8 cellular contexts compared by ENCODE assay signal in the genomic region with DNA sequence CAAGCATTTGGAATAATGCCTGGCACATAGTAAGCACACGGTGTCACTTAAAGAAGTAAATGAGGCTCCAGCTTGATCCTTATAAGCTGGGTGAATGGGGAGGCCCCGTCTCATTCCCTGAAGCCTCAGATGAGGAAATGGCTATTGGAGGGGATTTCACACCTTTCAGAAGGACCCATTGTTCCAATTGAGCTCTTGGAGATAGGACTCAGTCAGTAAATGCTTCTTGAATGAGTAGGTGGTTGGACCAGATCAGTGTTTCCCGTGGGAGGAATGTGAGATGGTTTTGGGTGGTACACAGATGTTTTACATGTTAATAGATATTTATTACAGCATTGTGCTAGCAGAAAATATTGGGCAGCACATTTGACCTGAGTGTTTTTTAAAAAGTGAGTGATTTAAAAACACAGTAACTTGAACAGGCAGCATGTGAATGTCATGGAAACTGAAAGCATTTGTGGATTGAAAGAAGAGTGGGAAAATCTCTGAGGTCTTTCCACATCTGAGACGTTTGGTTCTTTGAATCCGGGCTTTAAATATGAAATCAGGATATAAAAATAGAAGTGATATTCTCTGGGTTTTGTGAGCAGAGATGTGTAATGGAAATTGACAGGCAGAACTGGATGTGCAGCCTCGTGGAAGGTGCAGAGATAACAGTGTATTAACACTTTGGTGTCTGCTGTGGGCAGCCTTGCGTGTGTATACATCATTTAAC. TPM values are rescaled to one million over a fixed set of nuclear protein-coding genes. Genes with fewer than 3 reads are reported as not detected.
DNase-seq lines count a peak whose midpoint lies in the region; ATAC-seq, FAIRE-seq and TF ChIP-seq lines count a peak whose summit lies in the region.

No MANE protein-coding gene starts in this region.

- ATAC-seq in WTC11 = no peak
- no peak for ATAC-seq in sciatic nerve

- POLR2A ChIA-PET in activated CD4-positive, alpha-beta memory T cell treated with anti-CD3 and anti-CD28 coated beads for 36 hours (lab: Charles Lee) = interaction anchor here (0.8 to 1.3 kb wide), 2 partner anchors 15 to 32 kb away, joined by 3 read pairs; no protein-coding TSS in a partner anchor
- POLR2A ChIA-PET in WTC11 (lab: Charles Lee) = no interaction called here

- peak overlapping the region; percentile 54 for H3K4me3 Mint-ChIP-seq in activated CD4-positive, alpha-beta memory T cell treated with anti-CD3 and anti-CD28 coated beads for 36 hours
- H3K4me3 Mint-ChIP-seq in WTC11 = no peak overlapping the region

- H3K4me3 ChIP-seq in fibroblast of the aortic adventitia (ENCODE audit: low read depth, low read length) (no peak overlapping the region), skeletal muscle satellite cell (ENCODE audit: low read length) (no peak overlapping the region)

- H3K27ac Mint-ChIP-seq in activated CD4-positive, alpha-beta memory T cell treated with anti-CD3 and anti-CD28 coated beads for 36 hours = peak overlapping the region; percentile 74
- no peak overlapping the region for H3K27ac Mint-ChIP-seq in WTC11

- H3K9ac ChIP-seq in skeletal muscle satellite cell (ENCODE audit: low read depth, low read length) = peak overlapping the region; percentile 21

- H3K4me1 Mint-ChIP-seq in activated CD4-positive, alpha-beta memory T cell treated with anti-CD3 and anti-CD28 coated beads for 36 hours (ENCODE audit: low read depth) = peaks cover 47% of the 10 kb centered on the region
- H3K4me1 Mint-ChIP-seq in WTC11 = peaks cover 15% of the 10 kb centered on the region

- no peaks in the 10 kb centered on the region for H3K27me3 Mint-ChIP-seq in activated CD4-positive, alpha-beta memory T cell treated with anti-CD3 and anti-CD28 coated beads for 36 hours
- H3K27me3 Mint-ChIP-seq in WTC11 (ENCODE audit: low read depth) = no peaks in the 10 kb centered on the region

- peak; percentile 65 for FAIRE-seq in GM19239 (lab: Jason Lieb, UNC)

- no peaks in the 10 kb centered on the region for H3K9me3 ChIP-seq in skeletal muscle satellite cell (replicated peaks; ENCODE audit: low read length)

- CTCF ChIA-PET in activated CD4-positive, alpha-beta memory T cell treated with anti-CD3 and anti-CD28 coated beads for 36 hours (lab: Charles Lee) = interaction anchor here (0.6 to 1.9 kb wide), 6 partner anchors 16 to 181 kb away, joined by 3 to 9 read pairs (median 4); no protein-coding TSS in a partner anchor
- CTCF ChIA-PET in WTC11 (lab: Charles Lee) = interaction anchor here (1.5 kb wide), 1 partner anchor 35 kb away, joined by 3 read pairs; no protein-coding TSS in a partner anchor

- H3K36me3 Mint-ChIP-seq in activated CD4-positive, alpha-beta memory T cell treated with anti-CD3 and anti-CD28 coated beads for 36 hours = no peaks in the 10 kb centered on the region
- H3K36me3 Mint-ChIP-seq in WTC11 = no peaks in the 10 kb centered on the region

- TF ChIP-seq CTCF in fibroblast of the aortic adventitia (IDR thresholded peaks at IDR 0.05; ENCODE audit: insufficient read depth, low read length) (no peak), WTC11 (IDR thresholded peaks at IDR 0.05) (no peak)

- intact Hi-C loops in activated CD4-positive, alpha-beta memory T cell treated with anti-CD3 and anti-CD28 coated beads for 36 hours (cut with micrococcal nuclease) = no loop called here
- intact Hi-C loops in sciatic nerve (cut with DNase I) = no loop called here

- H3K36me3 ChIP-seq in skeletal muscle satellite cell (ENCODE audit: insufficient read depth, low read length) = no peaks in the 10 kb centered on the region

- no peaks in the 10 kb centered on the region for H3K9me3 Mint-ChIP-seq in activated CD4-positive, alpha-beta memory T cell treated with anti-CD3 and anti-CD28 coated beads for 36 hours
- H3K9me3 Mint-ChIP-seq in WTC11 = no peaks in the 10 kb centered on the region

- H3K4me1 ChIP-seq in skeletal muscle satellite cell (ENCODE audit: control insufficient read depth, insufficient read depth, low read length) = peaks cover 45% of the 10 kb centered on the region

- peak overlapping the region; percentile 47 for H3K4me2 ChIP-seq in skeletal muscle satellite cell (ENCODE audit: low read length)

- H3K27me3 ChIP-seq in skeletal muscle satellite cell (ENCODE audit: control insufficient read depth, insufficient read depth, low read length) = no peaks in the 10 kb centered on the region

- DNase-seq in GM19239 (ENCODE audit: insufficient read length, low spot score) (no peak), fibroblast of the aortic adventitia (ENCODE audit: low read depth) (peak; percentile 83), WTC11 (ENCODE audit: low spot score) (no peak), NCI-H774 (lab: John Stamatoyannopoulos, UW) (no peak), occipital lobe (lab: John Stamatoyannopoulos, UW) (no peak), sciatic nerve (ENCODE audit: low spot score) (no peak)
- no peak for DNase-seq in activated CD4-positive, alpha-beta memory T cell treated with anti-CD3 and anti-CD28 coated beads for 36 hours

TF ChIP-seq in WTC11, 78 proteins besides CTCF, POLR2A, EP300 and RAD21:
- TF ChIP-seq CREM (CRISPR knock-in tag; IDR thresholded peaks at IDR 0.05) (no peak), SMAD4 (CRISPR knock-in tag; IDR thresholded peaks at IDR 0.05) (no peak), FOXP1 (CRISPR knock-in tag; IDR thresholded peaks at IDR 0.05; ENCODE audit: borderline replicate concordance) (no peak), MXD4 (CRISPR knock-in tag; IDR thresholded peaks at IDR 0.05; ENCODE audit: borderline replicate concordance) (no peak), ZNF396 (CRISPR knock-in tag; IDR thresholded peaks at IDR 0.05; ENCODE audit: borderline replicate concordance) (no peak), EMX1 (CRISPR knock-in tag; IDR thresholded peaks at IDR 0.05) (no peak), ZNF671 (CRISPR knock-in tag; IDR thresholded peaks at IDR 0.05) (no peak), NR3C1 (CRISPR knock-in tag; conservative IDR thresholded peaks at IDR 0.05; ENCODE audit: low read depth) (no peak)
- TF ChIP-seq, protein P1, sequence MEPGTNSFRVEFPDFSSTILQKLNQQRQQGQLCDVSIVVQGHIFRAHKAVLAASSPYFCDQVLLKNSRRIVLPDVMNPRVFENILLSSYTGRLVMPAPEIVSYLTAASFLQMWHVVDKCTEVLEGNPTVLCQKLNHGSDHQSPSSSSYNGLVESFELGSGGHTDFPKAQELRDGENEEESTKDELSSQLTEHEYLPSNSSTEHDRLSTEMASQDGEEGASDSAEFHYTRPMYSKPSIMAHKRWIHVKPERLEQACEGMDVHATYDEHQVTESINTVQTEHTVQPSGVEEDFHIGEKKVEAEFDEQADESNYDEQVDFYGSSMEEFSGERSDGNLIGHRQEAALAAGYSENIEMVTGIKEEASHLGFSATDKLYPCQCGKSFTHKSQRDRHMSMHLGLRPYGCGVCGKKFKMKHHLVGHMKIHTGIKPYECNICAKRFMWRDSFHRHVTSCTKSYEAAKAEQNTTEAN (CRISPR knock-in tag; IDR thresholded peaks at IDR 0.05) = no peak
- TF ChIP-seq, protein P2, sequence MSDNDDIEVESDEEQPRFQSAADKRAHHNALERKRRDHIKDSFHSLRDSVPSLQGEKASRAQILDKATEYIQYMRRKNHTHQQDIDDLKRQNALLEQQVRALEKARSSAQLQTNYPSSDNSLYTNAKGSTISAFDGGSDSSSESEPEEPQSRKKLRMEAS (CRISPR knock-in tag; IDR thresholded peaks at IDR 0.05) = no peak
- TF ChIP-seq, protein P3, sequence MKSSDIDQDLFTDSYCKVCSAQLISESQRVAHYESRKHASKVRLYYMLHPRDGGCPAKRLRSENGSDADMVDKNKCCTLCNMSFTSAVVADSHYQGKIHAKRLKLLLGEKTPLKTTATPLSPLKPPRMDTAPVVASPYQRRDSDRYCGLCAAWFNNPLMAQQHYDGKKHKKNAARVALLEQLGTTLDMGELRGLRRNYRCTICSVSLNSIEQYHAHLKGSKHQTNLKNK (CRISPR knock-in tag; IDR thresholded peaks at IDR 0.05) = no peak
- TF ChIP-seq, protein P4, sequence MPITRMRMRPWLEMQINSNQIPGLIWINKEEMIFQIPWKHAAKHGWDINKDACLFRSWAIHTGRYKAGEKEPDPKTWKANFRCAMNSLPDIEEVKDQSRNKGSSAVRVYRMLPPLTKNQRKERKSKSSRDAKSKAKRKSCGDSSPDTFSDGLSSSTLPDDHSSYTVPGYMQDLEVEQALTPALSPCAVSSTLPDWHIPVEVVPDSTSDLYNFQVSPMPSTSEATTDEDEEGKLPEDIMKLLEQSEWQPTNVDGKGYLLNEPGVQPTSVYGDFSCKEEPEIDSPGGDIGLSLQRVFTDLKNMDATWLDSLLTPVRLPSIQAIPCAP (CRISPR knock-in tag; IDR thresholded peaks at IDR 0.05) = no peak

RNA-seq across cellular contexts. Expression of a gene that starts 36.4 kb away (rescaled TPM):
- total RNA-seq in activated CD4-positive, alpha-beta memory T cell treated with anti-CD3 and anti-CD28 coated beads for 36 hours = 10 to 100 TPM; 50.8 to 57.4 TPM
- total RNA-seq in fibroblast of the aortic adventitia (ENCODE audit: low replicate concordance) (54.0 and 72.9 TPM in 2 replicates), WTC11 (2021) (69.9 to 84.5 TPM (median 78.9 TPM) in 3 replicates), occipital lobe (22.3 TPM), sciatic nerve (130 TPM)
- total RNA-seq in skeletal muscle satellite cell (2012; rRNA removed) = 24.1 and 27.3 TPM in 2 replicates

RNA-seq across cellular contexts. Expression of a gene that starts 59.9 kb away (rescaled TPM):
- 10 to 100 TPM; 47.2 to 50.1 TPM for total RNA-seq in activated CD4-positive, alpha-beta memory T cell treated with anti-CD3 and anti-CD28 coated beads for 36 hours
- total RNA-seq in fibroblast of the aortic adventitia (ENCODE audit: low replicate concordance) (35.3 and 112 TPM in 2 replicates), WTC11 (2021) (86.3 to 89.6 TPM (median 86.7 TPM) in 3 replicates), occipital lobe (42.3 TPM), sciatic nerve (32.7 TPM)
- total RNA-seq in skeletal muscle satellite cell (2012; rRNA removed) = 21.2 and 22.8 TPM in 2 replicates
